ENCODE assay signal across 36 cellular contexts in genomic region chr9:17750285-17750684, GRCh38.
"Had no signal": no experiment of that assay in that cellular context is flagged by ENCODE, and none has a peak within 500 bp of the region (broad histone marks: within the 10 kb centered on the region; RNA-seq: fewer than 3 reads in every experiment).

No MANE protein-coding gene starts in this region.

- H3K4me1 ChIP-seq: ascending aorta, breast epithelium, Peyer's patch had no signal

- ATAC-seq: activated CD8-positive, alpha-beta T cell treated with anti-CD3 and anti-CD28 coated beads for 36 hours; activated T-cell treated with anti-CD3 and anti-CD28 coated beads, Interleukin-2, amount 50 U/mL, for 72 hours; activated T-helper 17 cell treated with anti-CD3 and anti-CD28 coated beads, Interleukin-2, amount 50 U/mL, for 72 hours; PC-3; Right ventricle myocardium inferior; SK-N-SH treated with all-trans-retinoic acid at 6 μM for 48 hours had no signal

- H3K36me3 Mint-ChIP-seq: activated naive CD4-positive, alpha-beta T cell treated with anti-CD3 and anti-CD28 coated beads, Interleukin-2, amount 50 U/mL, for 24 hours; activated naive CD8-positive, alpha-beta T cell treated with anti-CD3 and anti-CD28 coated beads, Interleukin-2, amount 10 ng/mL, durations not matched to agents 7 days and 5 days had no signal

- H3K4me1 Mint-ChIP-seq: activated CD4-positive, alpha-beta T cell treated with anti-CD3 and anti-CD28 coated beads, Interleukin-2, amount 10 ng/mL, durations not matched to agents 24 days and 14 days; activated naive CD4-positive, alpha-beta T cell treated with anti-CD3 and anti-CD28 coated beads, Interleukin-2, amount 50 U/mL, for 24 hours; activated naive CD8-positive, alpha-beta T cell treated with anti-CD3 and anti-CD28 coated beads, Interleukin-2, amount 10 ng/mL, durations not matched to agents 7 days and 5 days; activated T-helper 17 cell treated with anti-CD3 and anti-CD28 coated beads, Interleukin-2, amount 50 U/mL, for 72 hours had no signal

- H3K27ac Mint-ChIP-seq: activated CD4-positive, alpha-beta T cell treated with anti-CD3 and anti-CD28 coated beads, Interleukin-2, amount 10 ng/mL, durations not matched to agents 24 days and 14 days; activated CD8-positive, alpha-beta T cell treated with anti-CD3 and anti-CD28 coated beads for 36 hours; activated naive CD4-positive, alpha-beta T cell treated with anti-CD3 and anti-CD28 coated beads, Interleukin-2, amount 50 U/mL, for 24 hours; activated naive CD8-positive, alpha-beta T cell treated with anti-CD3 and anti-CD28 coated beads, Interleukin-2, amount 10 ng/mL, durations not matched to agents 7 days and 5 days; activated T-cell treated with anti-CD3 and anti-CD28 coated beads, Interleukin-2, amount 50 U/mL, for 72 hours; activated T-helper 17 cell treated with anti-CD3 and anti-CD28 coated beads, Interleukin-2, amount 50 U/mL, for 72 hours had no signal

- H3K27me3 Mint-ChIP-seq: activated CD4-positive, alpha-beta T cell treated with anti-CD3 and anti-CD28 coated beads, Interleukin-2, amount 10 ng/mL, durations not matched to agents 24 days and 14 days; activated CD8-positive, alpha-beta T cell treated with anti-CD3 and anti-CD28 coated beads for 36 hours; activated naive CD4-positive, alpha-beta T cell treated with anti-CD3 and anti-CD28 coated beads, Interleukin-2, amount 50 U/mL, for 24 hours; activated naive CD8-positive, alpha-beta T cell treated with anti-CD3 and anti-CD28 coated beads, Interleukin-2, amount 10 ng/mL, durations not matched to agents 7 days and 5 days; activated T-helper 17 cell treated with anti-CD3 and anti-CD28 coated beads, Interleukin-2, amount 50 U/mL, for 72 hours had no signal

- H3K27me3 ChIP-seq: ascending aorta, breast epithelium, Peyer's patch had no signal

- H3K36me3 ChIP-seq: ascending aorta, breast epithelium, Peyer's patch had no signal

- H3K4me3 Mint-ChIP-seq: activated CD4-positive, alpha-beta T cell treated with anti-CD3 and anti-CD28 coated beads, Interleukin-2, amount 10 ng/mL, durations not matched to agents 24 days and 14 days; activated CD8-positive, alpha-beta T cell treated with anti-CD3 and anti-CD28 coated beads for 36 hours; activated naive CD4-positive, alpha-beta T cell treated with anti-CD3 and anti-CD28 coated beads, Interleukin-2, amount 50 U/mL, for 24 hours; activated naive CD8-positive, alpha-beta T cell treated with anti-CD3 and anti-CD28 coated beads, Interleukin-2, amount 10 ng/mL, durations not matched to agents 7 days and 5 days; activated T-cell treated with anti-CD3 and anti-CD28 coated beads, Interleukin-2, amount 50 U/mL, for 72 hours; activated T-helper 17 cell treated with anti-CD3 and anti-CD28 coated beads, Interleukin-2, amount 50 U/mL, for 72 hours had no signal

- H3K4me3 ChIP-seq: ascending aorta, breast epithelium, Peyer's patch had no signal

- H3K27ac ChIP-seq: ascending aorta, breast epithelium, Peyer's patch, RWPE1, VCaP had no signal

- H3K9me3 Mint-ChIP-seq: activated naive CD4-positive, alpha-beta T cell treated with anti-CD3 and anti-CD28 coated beads, Interleukin-2, amount 50 U/mL, for 24 hours had no signal

- DNase-seq: activated CD4-positive, alpha-beta T cell treated with anti-CD3 and anti-CD28 coated beads for 1 hour; activated CD4-positive, alpha-beta T cell treated with anti-CD3 and anti-CD28 coated beads, Interleukin-2, amount 10 ng/mL, durations not matched to agents 24 days and 14 days; activated CD4-positive, alpha-beta T cell treated with anti-CD3 and anti-CD28 coated beads, Interleukin-2, amount 50 U/mL, for 4 hours; activated CD4-positive, CD25-positive, alpha-beta regulatory T cell; activated CD8-positive, alpha-beta T cell treated with anti-CD3 and anti-CD28 coated beads for 36 hours; activated effector memory CD4-positive, alpha-beta T cell treated with anti-CD3 and anti-CD28 coated beads, Interleukin-2, amount 50 U/mL, for 16 hours; activated naive CD4-positive, alpha-beta T cell; activated naive CD8-positive, alpha-beta T cell treated with anti-CD3 and anti-CD28 coated beads, Interleukin-2, amount 10 ng/mL, durations not matched to agents 7 days and 5 days; activated T-cell treated with anti-CD3 and anti-CD28 coated beads, Interleukin-2, amount 50 U/mL, for 1 hour; activated T-cell treated with anti-CD3 and anti-CD28 coated beads, Interleukin-2, amount 50 U/mL, for 72 hours; amygdala; cerebellar nuclear complex; NCI-H1092 treated with DMSO at 0.1 percent for 48 hours; NCI-H187 treated with DMSO at 0.1 percent for 48 hours; NCI-H2081; NCI-H446; NCI-H510A treated with DMSO at 0.1 percent for 48 hours; NCI-H526 treated with DMSO at 0.1 percent for 48 hours; NCI-H82; NK-92 treated with Interleukin-12 subunit alpha and Interleukin-12 subunit beta, amount 100 ng/mL, for 24 hours; PC-3; Peyer's patch; SIG-M5; SW 1271; T-helper 1 cell; T-helper 2 cell; T-helper 9 cell had no signal

- FAIRE-seq: colon had no signal
